22 cellular contexts compared by ENCODE assay signal in genomic region chr14:32192712-32193373, GRCh38. TPM values are rescaled to one million over a fixed set of nuclear protein-coding genes. Genes with fewer than 3 reads are reported as not detected.
DNase-seq lines count a peak whose midpoint lies in the region; ATAC-seq and TF ChIP-seq lines count a peak whose summit lies in the region.
"Had no signal": no experiment of that assay in that cellular context is flagged by ENCODE, and none has a peak within 500 bp of the region (broad histone marks: within the 10 kb centered on the region; RNA-seq: fewer than 3 reads in every experiment).

No MANE protein-coding gene starts in this region.

- no peaks in the 10 kb centered on the region for H3K9me3 Mint-ChIP-seq in activated naive CD8-positive, alpha-beta T cell (ENCODE audit: low read depth)
- H3K9me3 Mint-ChIP-seq in activated naive CD8-positive, alpha-beta T cell treated with anti-CD3 and anti-CD28 coated beads for 36 hours = no peaks in the 10 kb centered on the region
- H3K9me3 Mint-ChIP-seq in endodermal cell (no peaks in the 10 kb centered on the region), osteocyte (ENCODE audit: unreplicated experiment) (no peaks in the 10 kb centered on the region)
- H3K9me3 Mint-ChIP-seq: CD8-positive, alpha-beta T cell had no signal

- no peak overlapping the region for H3K4me2 ChIP-seq in HCT116 (ENCODE audit: low read length)

- H3K27me3 ChIP-seq in HCT116 (ENCODE audit: insufficient read depth, low read length) = no peaks in the 10 kb centered on the region
- H3K27me3 ChIP-seq in endodermal cell (ENCODE audit: control insufficient read depth, insufficient read depth, low read length, poor library complexity, severe bottlenecking) = no peaks in the 10 kb centered on the region
- H3K27me3 ChIP-seq in esophagus squamous epithelium = no peaks in the 10 kb centered on the region
- H3K27me3 ChIP-seq: BLaER1 treated with 17β-estradiol and CSF1 and Interleukin-3, amounts not matched to agents 10 nM and 100 nM had no signal

- H3K4me1 ChIP-seq in HCT116 (ENCODE audit: control insufficient read depth in 1 of 2, insufficient read depth in 2 of 2, low read length in 2 of 2) (no peaks in the 10 kb centered on the region), endodermal cell (ENCODE audit: control insufficient read depth, insufficient read depth, low read length) (no peaks in the 10 kb centered on the region), esophagus squamous epithelium (no peaks in the 10 kb centered on the region)

- no peak for DNase-seq in activated naive CD8-positive, alpha-beta T cell treated with anti-CD3 and anti-CD28 coated beads for 36 hours
- no peak for DNase-seq in HCT116 (ENCODE audit: low read depth, low spot score)
- DNase-seq in endodermal cell = peak; percentile 54
- DNase-seq in esophagus squamous epithelium (lab: John Stamatoyannopoulos, UW) = no peak
- no peak for DNase-seq in NCI-H1417 treated with DMSO at 0.1 percent for 48 hours (lab: John Stamatoyannopoulos, UW)
- DNase-seq in osteocyte (ENCODE audit: extremely low spot score, unreplicated experiment) = no peak
- DNase-seq: Calu3; CD8-positive, alpha-beta T cell; GF-D8; GOT3; KBM-7; NCI-H187; NCI-H2107; NCI-H510A treated with DMSO at 0.1 percent for 48 hours; NCI-H82; OCI-M1; SHP77 had no signal

- H3K9ac ChIP-seq in HCT116 (ENCODE audit: low read length) (no peak overlapping the region), endodermal cell (ENCODE audit: extremely low read depth, low read length, poor library complexity, severe bottlenecking) (no peak overlapping the region)
- H3K9ac ChIP-seq: BLaER1 treated with 17β-estradiol and CSF1 and Interleukin-3, amounts not matched to agents 10 nM and 100 nM had no signal

- no peaks in the 10 kb centered on the region for H3K36me3 Mint-ChIP-seq in activated naive CD8-positive, alpha-beta T cell
- H3K36me3 Mint-ChIP-seq in activated naive CD8-positive, alpha-beta T cell treated with anti-CD3 and anti-CD28 coated beads for 36 hours = no peaks in the 10 kb centered on the region
- no peaks in the 10 kb centered on the region for H3K36me3 Mint-ChIP-seq in endodermal cell (ENCODE audit: low read depth)
- H3K36me3 Mint-ChIP-seq in osteocyte (ENCODE audit: unreplicated experiment) = no peaks in the 10 kb centered on the region
- H3K36me3 Mint-ChIP-seq: CD8-positive, alpha-beta T cell had no signal

- H3K4me3 Mint-ChIP-seq in activated naive CD8-positive, alpha-beta T cell = no peak overlapping the region
- no peak overlapping the region for H3K4me3 Mint-ChIP-seq in activated naive CD8-positive, alpha-beta T cell treated with anti-CD3 and anti-CD28 coated beads for 36 hours
- H3K4me3 Mint-ChIP-seq in endodermal cell (no peak overlapping the region), osteocyte (ENCODE audit: unreplicated experiment) (no peak overlapping the region)
- H3K4me3 Mint-ChIP-seq: CD8-positive, alpha-beta T cell had no signal

- H3K9me3 ChIP-seq in HCT116 (ENCODE audit: control insufficient read depth in 1 of 2, insufficient read depth in 1 of 2, low read depth in 1 of 2, low read length in 2 of 2) = no peaks in the 10 kb centered on the region
- no peaks in the 10 kb centered on the region for H3K9me3 ChIP-seq in endodermal cell (ENCODE audit: control insufficient read depth, low read length)
- H3K9me3 ChIP-seq in esophagus squamous epithelium = no peaks in the 10 kb centered on the region
- H3K9me3 ChIP-seq: BLaER1 treated with 17β-estradiol and CSF1 and Interleukin-3, amounts not matched to agents 10 nM and 100 nM had no signal

- intact Hi-C loops in HCT116 (cut with micrococcal nuclease) = no loop called here
- intact Hi-C loops in esophagus squamous epithelium (cut with DNase I) = no loop called here

- no peak for TF ChIP-seq POLR2A in HCT116 (IDR thresholded peaks at IDR 0.05; ENCODE audit: borderline replicate concordance, extremely low read depth, insufficient read depth, insufficient read length)
- no peak for TF ChIP-seq POLR2A in esophagus squamous epithelium (IDR thresholded peaks at IDR 0.05)

- peak overlapping the region; percentile 4 for H3K27ac Mint-ChIP-seq in activated naive CD8-positive, alpha-beta T cell
- H3K27ac Mint-ChIP-seq in activated naive CD8-positive, alpha-beta T cell treated with anti-CD3 and anti-CD28 coated beads for 36 hours = no peak overlapping the region
- H3K27ac Mint-ChIP-seq in endodermal cell = no peak overlapping the region
- H3K27ac Mint-ChIP-seq in osteocyte (ENCODE audit: unreplicated experiment) = no peak overlapping the region
- H3K27ac Mint-ChIP-seq: CD8-positive, alpha-beta T cell had no signal

- H4K20me1 ChIP-seq in HCT116 (ENCODE audit: insufficient read depth) = no peaks in the 10 kb centered on the region
- H4K20me1 ChIP-seq: BLaER1 treated with 17β-estradiol and CSF1 and Interleukin-3, amounts not matched to agents 10 nM and 100 nM had no signal

- no peak for TF ChIP-seq RAD21 in HCT116 (IDR thresholded peaks at IDR 0.05; ENCODE audit: low read depth)

- 0 out of 6 replicates have a peak, but pooled peaks of 1 of the 3 experiments have one; percentile 7 for TF ChIP-seq CTCF in HCT116 (IDR thresholded peaks at IDR 0.05 in 2 of 3, conservative IDR thresholded peaks at IDR 0.05 in 1 of 3; ENCODE audit: borderline replicate concordance in 1 of 3, insufficient read depth in 1 of 3, low read depth in 2 of 3, low read length in 2 of 3)
- TF ChIP-seq CTCF in endodermal cell (conservative IDR thresholded peaks at IDR 0.05) = peak; percentile 63
- TF ChIP-seq CTCF in esophagus squamous epithelium (IDR thresholded peaks at IDR 0.05) = no peak
- TF ChIP-seq CTCF in osteocyte (IDR thresholded peaks at IDR 0.05) = no peak

- ATAC-seq in HCT116 = peak; percentile 63; the same call in 1 of the 2 replicates
- ATAC-seq: CD8-positive, alpha-beta T cell; GM12878 had no signal

- H3K4me3 ChIP-seq in HCT116 (replicated peaks in 1 of 2; ENCODE audit: low read depth in 1 of 2, low read length in 2 of 2) = no peak overlapping the region
- no peak overlapping the region for H3K4me3 ChIP-seq in endodermal cell (ENCODE audit: low read length)
- no peak overlapping the region for H3K4me3 ChIP-seq in esophagus squamous epithelium
- H3K4me3 ChIP-seq: BLaER1 treated with 17β-estradiol and CSF1 and Interleukin-3, amounts not matched to agents 10 nM and 100 nM; GM12878 had no signal

- H3K36me3 ChIP-seq in HCT116 (ENCODE audit: control insufficient read depth in 1 of 2, insufficient read depth in 2 of 2, low read length in 2 of 2) (no peaks in the 10 kb centered on the region), endodermal cell (ENCODE audit: control insufficient read depth, insufficient read depth, low read length) (no peaks in the 10 kb centered on the region), esophagus squamous epithelium (no peaks in the 10 kb centered on the region)
- H3K36me3 ChIP-seq: BLaER1 treated with 17β-estradiol and CSF1 and Interleukin-3, amounts not matched to agents 10 nM and 100 nM had no signal

- H3K9me2 ChIP-seq in HCT116 (ENCODE audit: insufficient read depth) = no peaks in the 10 kb centered on the region

- no peak overlapping the region for H3K27ac ChIP-seq in HCT116 (ENCODE audit: low read depth, low read length)
- no peak overlapping the region for H3K27ac ChIP-seq in endodermal cell (ENCODE audit: low read depth, low read length)
- no peak overlapping the region for H3K27ac ChIP-seq in esophagus squamous epithelium
- H3K27ac ChIP-seq: BLaER1 treated with 17β-estradiol and CSF1 and Interleukin-3, amounts not matched to agents 10 nM and 100 nM had no signal

- H3K79me2 ChIP-seq in HCT116 (ENCODE audit: insufficient read depth, low read length) = no peaks in the 10 kb centered on the region

- CTCF ChIA-PET in HCT116 (lab: Charles Lee) = no interaction called here

- H3K27me3 Mint-ChIP-seq in activated naive CD8-positive, alpha-beta T cell = peaks cover 7% of the 10 kb centered on the region
- peaks cover 9% of the 10 kb centered on the region for H3K27me3 Mint-ChIP-seq in activated naive CD8-positive, alpha-beta T cell treated with anti-CD3 and anti-CD28 coated beads for 36 hours
- H3K27me3 Mint-ChIP-seq in endodermal cell (ENCODE audit: insufficient read depth) = no peaks in the 10 kb centered on the region
- H3K27me3 Mint-ChIP-seq in osteocyte (ENCODE audit: unreplicated experiment) = peaks cover 18% of the 10 kb centered on the region

- H2AFZ ChIP-seq in HCT116 (ENCODE audit: low read depth, low read length, poor library complexity, severe bottlenecking) = no peak overlapping the region

- BruUV-seq in HCT116 (replicated peaks; lab: Mats Ljungman, UMichigan) = no TSS peak

- peaks cover 3% of the 10 kb centered on the region for H3K4me1 Mint-ChIP-seq in activated naive CD8-positive, alpha-beta T cell (ENCODE audit: low read depth)
- peaks cover 10% of the 10 kb centered on the region for H3K4me1 Mint-ChIP-seq in activated naive CD8-positive, alpha-beta T cell treated with anti-CD3 and anti-CD28 coated beads for 36 hours
- H3K4me1 Mint-ChIP-seq in endodermal cell (peaks cover 6% of the 10 kb centered on the region), osteocyte (ENCODE audit: unreplicated experiment) (no peaks in the 10 kb centered on the region)

- RAD21 ChIA-PET in HCT116 (lab: Charles Lee; ENCODE audit: low non-redundant PET in 1 of 2, low total read pairs in 2 of 2, uncharacterized antibody in 2 of 2, unreplicated experiment in 2 of 2) = no interaction called here

- WGBS in endodermal cell (ENCODE audit: insufficient coverage in 1 of 2, insufficient read length in 1 of 2), 2 experiments = 90% methylated on average over 2 of the region's 2 CpGs; no CpG with 5 or more reads in 1 of the 2 experiments
- WGBS in esophagus squamous epithelium, 2 donors = 57 to 78% methylated on average over 2 of the region's 2 CpGs

- POLR2A ChIA-PET in HCT116 (lab: Charles Lee) = no interaction called here

TF ChIP-seq in HCT116, 20 proteins besides CTCF, POLR2A, EP300 and RAD21 (continues in another document):
- no peak for TF ChIP-seq TCF7L2 (IDR thresholded peaks at IDR 0.05; ENCODE audit: borderline replicate concordance, extremely low read depth, insufficient read depth, insufficient read length)

RNA-seq across cellular contexts. Expression of gene RNU6-7, which starts 9.0 kb away (rescaled TPM):
- total RNA-seq in activated naive CD8-positive, alpha-beta T cell treated with anti-CD3 and anti-CD28 coated beads for 36 hours = not detected
- not detected for total RNA-seq in HCT116 (2021; ENCODE audit: unreplicated experiment)
- not detected in 2 replicates for polyA plus RNA-seq in HCT116 (2012)
- not detected for total RNA-seq in endodermal cell
- not detected for polyA plus RNA-seq in endodermal cell (2013, experiment 1 of 2)
- polyA plus RNA-seq in endodermal cell (2013, experiment 2 of 2) = not detected
- not detected for total RNA-seq in esophagus squamous epithelium
- total RNA-seq in osteocyte = not detected in 2 replicates
- total RNA-seq: A673; Calu3; CD8-positive, alpha-beta T cell; GM12878; RPMI7951 had no signal
- polyA plus RNA-seq: GM12878 had no signal

RNA-seq across cellular contexts. Expression of gene RNU6-8, which starts 10.2 kb away (rescaled TPM):
- total RNA-seq in activated naive CD8-positive, alpha-beta T cell treated with anti-CD3 and anti-CD28 coated beads for 36 hours = not detected
- total RNA-seq in HCT116 (2021; ENCODE audit: unreplicated experiment) = not detected
- not detected in 2 replicates for polyA plus RNA-seq in HCT116 (2012)
- not detected for total RNA-seq in endodermal cell
- not detected for polyA plus RNA-seq in endodermal cell (2013, experiment 1 of 2)
- not detected for polyA plus RNA-seq in endodermal cell (2013, experiment 2 of 2)
- total RNA-seq in esophagus squamous epithelium = not detected
- total RNA-seq in osteocyte = not detected in 2 replicates
- total RNA-seq: A673; Calu3; CD8-positive, alpha-beta T cell; GM12878; RPMI7951 had no signal
- polyA plus RNA-seq: GM12878 had no signal
